In genomic region chr3:139377378-139377777, GRCh38 we compare ENCODE assay signal across 16 cellular contexts. TPM values are rescaled to one million over a fixed set of nuclear protein-coding genes. Genes with fewer than 3 reads are reported as not detected.
A peak's percentile ranks its signal among the peaks of the same experiment; 100 is the strongest.
DNase-seq lines count a peak whose midpoint lies in the region; ATAC-seq and TF ChIP-seq lines count a peak whose summit lies in the region.
"Had no signal": no experiment of that assay in that cellular context is flagged by ENCODE, and none has a peak within 500 bp of the region (broad histone marks: within the 10 kb centered on the region; RNA-seq: fewer than 3 reads in every experiment).

No MANE protein-coding gene starts in this region.

- no peaks in the 10 kb centered on the region for H3K4me1 ChIP-seq in naive thymus-derived CD4-positive, alpha-beta T cell (ENCODE audit: control insufficient read depth in 2 of 2, insufficient read depth in 2 of 2, low read length in 2 of 2)

- peaks cover 3% of the 10 kb centered on the region for H3K9me3 Mint-ChIP-seq in activated naive CD4-positive, alpha-beta T cell treated with anti-CD3 and anti-CD28 coated beads for 36 hours
- H3K9me3 Mint-ChIP-seq in activated naive CD4-positive, alpha-beta T cell treated with anti-CD3 and anti-CD28 coated beads, Interleukin-2, amount 50 U/mL, for 72 hours, result no peaks in the 10 kb centered on the region
- H3K9me3 Mint-ChIP-seq in chondrocyte (ENCODE audit: low read depth), result no peaks in the 10 kb centered on the region
- no peaks in the 10 kb centered on the region for H3K9me3 Mint-ChIP-seq in naive thymus-derived CD4-positive, alpha-beta T cell
- H3K9me3 Mint-ChIP-seq: CD4-positive, alpha-beta memory T cell had no signal

- POLR2A ChIA-PET in naive thymus-derived CD4-positive, alpha-beta T cell (lab: Charles Lee), result no interaction called here

- H3K27ac Mint-ChIP-seq in activated naive CD4-positive, alpha-beta T cell treated with anti-CD3 and anti-CD28 coated beads for 36 hours, result peak overlapping the region; percentile 52
- H3K27ac Mint-ChIP-seq in activated naive CD4-positive, alpha-beta T cell treated with anti-CD3 and anti-CD28 coated beads, Interleukin-2, amount 50 U/mL, for 72 hours, result no peak overlapping the region
- H3K27ac Mint-ChIP-seq in T-helper 17 cell (peak overlapping the region; percentile 32), chondrocyte (ENCODE audit: unreplicated experiment) (peak overlapping the region; percentile 12)
- peak overlapping the region in 5 of 9 donors; percentile 7 to 67 (median 51) for H3K27ac Mint-ChIP-seq in naive thymus-derived CD4-positive, alpha-beta T cell

- ATAC-seq in activated naive CD4-positive, alpha-beta T cell treated with anti-CD3 and anti-CD28 coated beads, Interleukin-2, amount 50 U/mL, for 72 hours, result no peak
- ATAC-seq in T-helper 17 cell (no peak), HG02763 (IDR thresholded peaks at IDR 0.05; ENCODE audit: unreplicated experiment) (no peak), HG03135 (IDR thresholded peaks at IDR 0.05; ENCODE audit: unreplicated experiment) (no peak)
- no peak for ATAC-seq in naive thymus-derived CD4-positive, alpha-beta T cell

- peaks cover 42% of the 10 kb centered on the region for H3K36me3 Mint-ChIP-seq in activated naive CD4-positive, alpha-beta T cell treated with anti-CD3 and anti-CD28 coated beads for 36 hours (ENCODE audit: low read depth)
- peaks cover 4 to 44% of the 10 kb centered on the region in 2 donors for H3K36me3 Mint-ChIP-seq in activated naive CD4-positive, alpha-beta T cell treated with anti-CD3 and anti-CD28 coated beads, Interleukin-2, amount 50 U/mL, for 72 hours
- H3K36me3 Mint-ChIP-seq in T-helper 17 cell (ENCODE audit: low read depth) (peaks cover 16% of the 10 kb centered on the region), chondrocyte (ENCODE audit: low read depth) (peaks cover 51% of the 10 kb centered on the region)
- peaks cover 12 to 64% (median 42%) of the 10 kb centered on the region in 5 donors for H3K36me3 Mint-ChIP-seq in naive thymus-derived CD4-positive, alpha-beta T cell

- CTCF ChIA-PET in activated naive CD4-positive, alpha-beta T cell treated with anti-CD3 and anti-CD28 coated beads for 36 hours (lab: Charles Lee), result no interaction called here
- CTCF ChIA-PET in naive thymus-derived CD4-positive, alpha-beta T cell (lab: Charles Lee), result no interaction called here

- no peak overlapping the region for H3K4me3 ChIP-seq in naive thymus-derived CD4-positive, alpha-beta T cell (ENCODE audit: low read length)
- H3K4me3 ChIP-seq: HAP-1 had no signal

- intact Hi-C loops in activated naive CD4-positive, alpha-beta T cell treated with anti-CD3 and anti-CD28 coated beads for 36 hours (cut with micrococcal nuclease), result no loop called here
- intact Hi-C loops in naive thymus-derived CD4-positive, alpha-beta T cell (cut with micrococcal nuclease), result no loop called here

- no peak overlapping the region for H3K27ac ChIP-seq in naive thymus-derived CD4-positive, alpha-beta T cell (ENCODE audit: low read depth, low read length)
- H3K27ac ChIP-seq: C4-2B, HL-60 had no signal

- H3K4me3 Mint-ChIP-seq in activated naive CD4-positive, alpha-beta T cell treated with anti-CD3 and anti-CD28 coated beads for 36 hours, result no peak overlapping the region
- H3K4me3 Mint-ChIP-seq in T-helper 17 cell (no peak overlapping the region), chondrocyte (ENCODE audit: unreplicated experiment) (no peak overlapping the region)
- H3K4me3 Mint-ChIP-seq in naive thymus-derived CD4-positive, alpha-beta T cell, result no peak overlapping the region
- H3K4me3 Mint-ChIP-seq: CD4-positive, alpha-beta memory T cell had no signal

- no peak for TF ChIP-seq CTCF in chondrocyte (IDR thresholded peaks at IDR 0.05)

- no peak for DNase-seq in activated naive CD4-positive, alpha-beta T cell treated with anti-CD3 and anti-CD28 coated beads for 36 hours
- DNase-seq in activated naive CD4-positive, alpha-beta T cell treated with anti-CD3 and anti-CD28 coated beads, Interleukin-2, amount 50 U/mL, for 72 hours (ENCODE audit: low spot score in 2 of 2), result no peak
- DNase-seq in T-helper 17 cell (no peak), chondrocyte (ENCODE audit: low spot score) (no peak)
- DNase-seq in naive thymus-derived CD4-positive, alpha-beta T cell, result no peak
- DNase-seq in activated CD4-positive, alpha-beta T cell treated with anti-CD3 and anti-CD28 coated beads, Interleukin-2, amount 50 U/mL, for 48 hours, result no peak
- DNase-seq: BE2C; CD4-positive, alpha-beta memory T cell; COR-L47; DND-41; GDM1 had no signal

- no peaks in the 10 kb centered on the region for H3K9me3 ChIP-seq in T-helper 17 cell (ENCODE audit: control insufficient read depth, low read length, poor library complexity, severe bottlenecking)
- no peaks in the 10 kb centered on the region for H3K9me3 ChIP-seq in naive thymus-derived CD4-positive, alpha-beta T cell (ENCODE audit: control insufficient read depth in 2 of 3, low read length in 3 of 3)
- H3K9me3 ChIP-seq: BE2C, HAP-1 had no signal

- peaks cover 21 to 82% (median 36%) of the 10 kb centered on the region in 3 experiments for H3K36me3 ChIP-seq in naive thymus-derived CD4-positive, alpha-beta T cell (ENCODE audit: control insufficient read depth in 2 of 3, insufficient read depth in 3 of 3, low read length in 3 of 3)

- H3K27me3 Mint-ChIP-seq in activated naive CD4-positive, alpha-beta T cell treated with anti-CD3 and anti-CD28 coated beads for 36 hours (ENCODE audit: low read depth), result no peaks in the 10 kb centered on the region
- H3K27me3 Mint-ChIP-seq in T-helper 17 cell, result no peaks in the 10 kb centered on the region
- H3K27me3 Mint-ChIP-seq in chondrocyte (ENCODE audit: low read depth), result no peaks in the 10 kb centered on the region
- no peaks in the 10 kb centered on the region for H3K27me3 Mint-ChIP-seq in naive thymus-derived CD4-positive, alpha-beta T cell
- H3K27me3 Mint-ChIP-seq: CD4-positive, alpha-beta memory T cell had no signal

- peaks cover 31% of the 10 kb centered on the region for H3K4me1 Mint-ChIP-seq in activated naive CD4-positive, alpha-beta T cell treated with anti-CD3 and anti-CD28 coated beads for 36 hours (ENCODE audit: low read depth)
- H3K4me1 Mint-ChIP-seq in T-helper 17 cell, result peaks cover 22% of the 10 kb centered on the region
- peaks cover 14% of the 10 kb centered on the region for H3K4me1 Mint-ChIP-seq in chondrocyte (ENCODE audit: low read depth)
- H3K4me1 Mint-ChIP-seq in naive thymus-derived CD4-positive, alpha-beta T cell, result peaks cover 8 to 43% (median 28%) of the 10 kb centered on the region in 7 donors

- no peaks in the 10 kb centered on the region for H3K27me3 ChIP-seq in naive thymus-derived CD4-positive, alpha-beta T cell (ENCODE audit: control insufficient read depth in 2 of 2, insufficient read depth in 2 of 2, low read length in 2 of 2)
- H3K27me3 ChIP-seq: BE2C had no signal

RNA-seq across cellular contexts. Expression of gene COPB2, which starts 12.1 kb away (rescaled TPM):
- 10 to 100 TPM; 83.8 to 89.2 TPM for total RNA-seq in activated naive CD4-positive, alpha-beta T cell treated with anti-CD3 and anti-CD28 coated beads for 36 hours
- total RNA-seq in activated naive CD4-positive, alpha-beta T cell treated with anti-CD3 and anti-CD28 coated beads, Interleukin-2, amount 50 U/mL, for 72 hours, result 100 to 1,000 TPM in 1 of 2 donors, 10 to 100 TPM in 1; 96.0 to 101 TPM
- total RNA-seq in T-helper 17 cell (10 to 100 TPM; 26.3 to 29.7 TPM), chondrocyte (180 to 275 TPM (median 185 TPM) in 3 replicates)
- total RNA-seq in naive thymus-derived CD4-positive, alpha-beta T cell, result 100 to 1,000 TPM in 1 of 5 experiments, 10 to 100 TPM in 4; 23.5 to 109 (median 64.5) TPM
- polyA plus RNA-seq in naive thymus-derived CD4-positive, alpha-beta T cell, result 10 to 100 TPM; 45.0 to 73.1 TPM

RNA-seq across cellular contexts. Expression of gene MRPS22, which starts 33.6 kb away (rescaled TPM):
- 10 to 100 TPM; 66.8 to 69.1 TPM for total RNA-seq in activated naive CD4-positive, alpha-beta T cell treated with anti-CD3 and anti-CD28 coated beads for 36 hours
- 10 to 100 TPM; 58.8 to 97.8 TPM for total RNA-seq in activated naive CD4-positive, alpha-beta T cell treated with anti-CD3 and anti-CD28 coated beads, Interleukin-2, amount 50 U/mL, for 72 hours
- total RNA-seq in T-helper 17 cell (10 to 100 TPM; 31.8 to 41.6 TPM), chondrocyte (29.5 to 31.2 TPM (median 31.1 TPM) in 3 replicates)
- total RNA-seq in naive thymus-derived CD4-positive, alpha-beta T cell, result 10 to 100 TPM; 26.2 to 37.2 (median 36.3) TPM
- polyA plus RNA-seq in naive thymus-derived CD4-positive, alpha-beta T cell, result 10 to 100 TPM; 45.5 to 47.0 TPM

Comparison
In these comparisons a context has a peak if more than half of its experiments do, and no peak if none do; other contexts are left out.
1. H3K27ac Mint-ChIP-seq: peak in activated naive CD4-positive, alpha-beta T cell treated with anti-CD3 and anti-CD28 coated beads for 36 hours (single experiment), T-helper 17 cell (single experiment), chondrocyte (single experiment) and naive thymus-derived CD4-positive, alpha-beta T cell (5 of 9); none in activated naive CD4-positive, alpha-beta T cell treated with anti-CD3 and anti-CD28 coated beads, Interleukin-2, amount 50 U/mL, for 72 hours (0 of 2).